23 cellular contexts compared by ENCODE assay signal in the genomic region with DNA sequence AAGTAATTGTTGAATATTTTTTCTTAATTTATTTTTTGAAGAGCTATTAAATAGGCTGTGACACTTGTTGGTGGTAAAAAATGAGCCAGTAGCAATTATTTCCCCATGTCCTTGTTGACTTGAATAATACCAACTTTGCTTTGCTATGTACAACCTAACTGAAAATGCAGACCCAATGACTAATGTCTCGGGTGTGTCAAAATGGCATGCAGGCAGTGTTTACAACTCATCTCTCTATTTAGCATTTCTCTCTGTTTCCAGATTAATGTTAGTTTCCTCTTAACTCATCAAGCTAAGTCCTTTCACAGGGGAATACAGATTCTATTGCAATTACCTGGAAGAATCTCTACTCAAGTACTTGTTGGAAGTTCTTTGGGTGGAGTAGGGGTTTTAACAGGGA.
DNase-seq lines count a peak whose midpoint lies in the region; ATAC-seq and TF ChIP-seq lines count a peak whose summit lies in the region.
"Had no signal": no experiment of that assay in that cellular context is flagged by ENCODE, and none has a peak within 500 bp of the region (broad histone marks: within the 10 kb centered on the region; RNA-seq: fewer than 3 reads in every experiment).

No MANE protein-coding gene starts in this region.

- H3K27me3 ChIP-seq in MG63, result no peaks in the 10 kb centered on the region
- H3K27me3 ChIP-seq: heart right ventricle, Peyer's patch, right lobe of liver, uterus had no signal

- H3K4me1 Mint-ChIP-seq in activated naive CD8-positive, alpha-beta T cell treated with anti-CD3 and anti-CD28 coated beads for 36 hours, result no peaks in the 10 kb centered on the region
- H3K4me1 Mint-ChIP-seq: activated CD4-positive, alpha-beta T cell treated with anti-CD3 and anti-CD28 coated beads, Interleukin-2, amount 10 ng/mL, durations not matched to agents 7 days and 5 days; nephron had no signal

- H3K27ac ChIP-seq in mesodermal cell (ENCODE audit: low read depth, low read length, severe bottlenecking), result peak overlapping the region; percentile 13
- H3K27ac ChIP-seq: C4-2B, heart right ventricle, Peyer's patch, right lobe of liver, uterus had no signal

- no peak overlapping the region for H3K4me3 ChIP-seq in MG63
- H3K4me3 ChIP-seq in cardiac fibroblast (replicated peaks in 1 of 2; ENCODE audit: low read depth in 2 of 2, low read length in 2 of 2), result no peak overlapping the region
- no peak overlapping the region for H3K4me3 ChIP-seq in mesodermal cell (ENCODE audit: extremely low read depth, insufficient read depth, low read length, poor library complexity, severe bottlenecking)
- H3K4me3 ChIP-seq: heart right ventricle, Peyer's patch, right lobe of liver, uterus had no signal

- H3K9me3 ChIP-seq in MG63, result no peaks in the 10 kb centered on the region
- peaks cover 7% of the 10 kb centered on the region for H3K9me3 ChIP-seq in mesodermal cell (ENCODE audit: control insufficient read depth, low read length)
- H3K9me3 ChIP-seq: Peyer's patch, right lobe of liver, uterus had no signal

- no peak for TF ChIP-seq CTCF in cardiac fibroblast (IDR thresholded peaks at IDR 0.05; ENCODE audit: low read depth, low read length)

- H3K9me3 Mint-ChIP-seq in activated naive CD8-positive, alpha-beta T cell treated with anti-CD3 and anti-CD28 coated beads for 36 hours, result no peaks in the 10 kb centered on the region
- H3K9me3 Mint-ChIP-seq: activated CD4-positive, alpha-beta T cell treated with anti-CD3 and anti-CD28 coated beads, Interleukin-2, amount 10 ng/mL, durations not matched to agents 7 days and 5 days; T-helper 2 cell treated with Interferon-gamma antibody and Interleukin-4, amounts not matched to agents 5 μg/mL and 100 μg/mL, for 36 hours had no signal

- no peak overlapping the region for H3K27ac Mint-ChIP-seq in activated naive CD8-positive, alpha-beta T cell treated with anti-CD3 and anti-CD28 coated beads for 36 hours
- H3K27ac Mint-ChIP-seq: activated CD4-positive, alpha-beta T cell treated with anti-CD3 and anti-CD28 coated beads, Interleukin-2, amount 10 ng/mL, durations not matched to agents 7 days and 5 days; nephron; T-helper 2 cell treated with Interferon-gamma antibody and Interleukin-4, amounts not matched to agents 5 μg/mL and 100 μg/mL, for 36 hours had no signal

- DNase-seq in Caki2 (ENCODE audit: low read depth) (peak; percentile 9), MG63 (peak; percentile 52), cardiac fibroblast (ENCODE audit: low read depth in 2 of 2) (peak; percentile 32 to 81), NOMO-1 (lab: John Stamatoyannopoulos, UW; ENCODE audit: unreplicated experiment in 2 of 2) (no peak)
- no peak for DNase-seq in activated naive CD8-positive, alpha-beta T cell treated with anti-CD3 and anti-CD28 coated beads for 36 hours
- DNase-seq: activated CD4-positive, alpha-beta T cell treated with anti-CD3 and anti-CD28 coated beads, Interleukin-2, amount 10 ng/mL, durations not matched to agents 7 days and 5 days; activated T-cell treated with anti-CD3 and anti-CD28 coated beads, Interleukin-2, amount 50 U/mL, for 48 hours; effector CD8-positive, alpha-beta T cell; heart right ventricle; left ventricle myocardium superior; NCI-H1105; NCI-H510A treated with DMSO at 0.1 percent for 48 hours; Peyer's patch; right lobe of liver; stimulated activated naive CD4-positive, alpha-beta T cell treated with Interleukin-2 at 50 U/mL for 16 hours; uterus had no signal

- H3K36me3 Mint-ChIP-seq in activated naive CD8-positive, alpha-beta T cell treated with anti-CD3 and anti-CD28 coated beads for 36 hours, result no peaks in the 10 kb centered on the region

- peaks cover 13% of the 10 kb centered on the region for H3K27me3 Mint-ChIP-seq in activated naive CD8-positive, alpha-beta T cell treated with anti-CD3 and anti-CD28 coated beads for 36 hours

- H3K36me3 ChIP-seq in MG63, result no peaks in the 10 kb centered on the region
- no peaks in the 10 kb centered on the region for H3K36me3 ChIP-seq in mesodermal cell (ENCODE audit: control insufficient read depth, insufficient read depth, low read length)
- H3K36me3 ChIP-seq: heart right ventricle, Peyer's patch, right lobe of liver, uterus had no signal

- 86 to 87% methylated on average over 1 of the region's 1 CpG for WGBS in mesodermal cell (ENCODE audit: insufficient coverage in 2 of 2), 2 experiments

- in situ Hi-C loops in Caki2 (cut with HindIII; ENCODE audit: low pct_unique_long_range_greater_than_20kb, low sequenced_read_pairs), result no loop called here

- no peak for ATAC-seq in HG03025 (IDR thresholded peaks at IDR 0.05; ENCODE audit: low FRiP score, unreplicated experiment)
- ATAC-seq in HG03135 (IDR thresholded peaks at IDR 0.05; ENCODE audit: unreplicated experiment), result no peak
- ATAC-seq: heart right ventricle, HepG2, left ventricle myocardium superior, right lobe of liver had no signal

- no peak overlapping the region for H3K4me3 Mint-ChIP-seq in activated naive CD8-positive, alpha-beta T cell treated with anti-CD3 and anti-CD28 coated beads for 36 hours
- H3K4me3 Mint-ChIP-seq: activated CD4-positive, alpha-beta T cell treated with anti-CD3 and anti-CD28 coated beads, Interleukin-2, amount 10 ng/mL, durations not matched to agents 7 days and 5 days; nephron; T-helper 2 cell treated with Interferon-gamma antibody and Interleukin-4, amounts not matched to agents 5 μg/mL and 100 μg/mL, for 36 hours had no signal

- peaks cover 34% of the 10 kb centered on the region for H3K4me1 ChIP-seq in mesodermal cell (ENCODE audit: control insufficient read depth, insufficient read depth, low read length, poor library complexity, severe bottlenecking)
- H3K4me1 ChIP-seq: Peyer's patch, uterus had no signal

Comparison
In these comparisons a context has a peak if more than half of its experiments do, and no peak if none do; other contexts are left out.
1. DNase-seq: peak in Caki2 (single experiment), MG63 (single experiment) and cardiac fibroblast (2 of 2); none in NOMO-1 (0 of 2) and activated naive CD8-positive, alpha-beta T cell treated with anti-CD3 and anti-CD28 coated beads for 36 hours (single experiment).